In genomic region chr11:62687508-62688396, GRCh38 we compare ENCODE assay signal across 1 cellular context.
TF ChIP-seq lines count a peak whose summit lies in the region.

No MANE protein-coding gene starts in this region.

TF ChIP-seq in H1, 55 proteins besides CTCF, POLR2A, EP300 and RAD21:
- TF ChIP-seq EZH2 (IDR thresholded peaks at IDR 0.05; ENCODE audit: low read depth, low read length, severe bottlenecking) = no peak
- peak; percentile 82 for TF ChIP-seq MAX (IDR thresholded peaks at IDR 0.05)
- no peak for TF ChIP-seq CHD7 (IDR thresholded peaks at IDR 0.05; ENCODE audit: insufficient replicate concordance, low read length)
- no peak for TF ChIP-seq SUZ12 (IDR thresholded peaks at IDR 0.05; ENCODE audit: low read length)
- TF ChIP-seq E2F6 (IDR thresholded peaks at IDR 0.05) = peak; percentile 65
- peak; percentile 30 for TF ChIP-seq ASH2L (IDR thresholded peaks at IDR 0.05; ENCODE audit: low read length)
